ENCODE assay signal across 1 cellular context in the genomic region with DNA sequence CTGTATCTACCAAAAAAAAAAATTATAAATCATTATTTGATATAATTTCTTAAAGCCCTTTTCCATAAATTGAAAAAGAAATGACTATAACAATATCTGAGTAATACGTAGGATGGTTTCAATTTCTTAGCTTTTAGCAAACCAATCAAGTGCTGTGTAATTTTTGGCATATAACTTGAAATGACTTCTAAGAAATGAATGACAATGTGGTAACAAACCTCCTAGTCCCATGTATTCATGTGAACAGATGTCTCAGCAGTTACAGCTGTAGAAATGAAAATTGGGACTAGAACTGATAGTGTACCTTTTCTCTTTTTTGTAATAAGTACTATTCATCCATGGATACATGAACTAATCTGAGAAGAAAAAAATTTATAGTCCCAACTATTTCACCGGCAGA.
TF ChIP-seq lines count a peak whose summit lies in the region.

No MANE protein-coding gene starts in this region.

TF ChIP-seq in IMR-90, 13 proteins besides CTCF, POLR2A, EP300 and RAD21 (continued from another document):
- TF ChIP-seq, protein P1, sequence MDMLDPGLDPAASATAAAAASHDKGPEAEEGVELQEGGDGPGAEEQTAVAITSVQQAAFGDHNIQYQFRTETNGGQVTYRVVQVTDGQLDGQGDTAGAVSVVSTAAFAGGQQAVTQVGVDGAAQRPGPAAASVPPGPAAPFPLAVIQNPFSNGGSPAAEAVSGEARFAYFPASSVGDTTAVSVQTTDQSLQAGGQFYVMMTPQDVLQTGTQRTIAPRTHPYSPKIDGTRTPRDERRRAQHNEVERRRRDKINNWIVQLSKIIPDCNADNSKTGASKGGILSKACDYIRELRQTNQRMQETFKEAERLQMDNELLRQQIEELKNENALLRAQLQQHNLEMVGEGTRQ (IDR thresholded peaks at IDR 0.05; ENCODE audit: low read depth, low read length) = no peak
